Comparison of ENCODE assay signal across 2 cellular contexts in genomic region chr18:51135795-51136194, GRCh38.
TF ChIP-seq lines count a peak whose summit lies in the region.

No MANE protein-coding gene starts in this region.

TF ChIP-seq in HCT116, 20 proteins besides CTCF, POLR2A, EP300 and RAD21 (continued from another document):
- TF ChIP-seq, protein P1, sequence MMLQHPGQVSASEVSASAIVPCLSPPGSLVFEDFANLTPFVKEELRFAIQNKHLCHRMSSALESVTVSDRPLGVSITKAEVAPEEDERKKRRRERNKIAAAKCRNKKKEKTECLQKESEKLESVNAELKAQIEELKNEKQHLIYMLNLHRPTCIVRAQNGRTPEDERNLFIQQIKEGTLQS (IDR thresholded peaks at IDR 0.05) = no peak
- TF ChIP-seq CEBPB (IDR thresholded peaks at IDR 0.05; ENCODE audit: low read depth) = no peak

TF ChIP-seq in WTC11, 78 proteins besides CTCF, POLR2A, EP300 and RAD21 (continued from another document):
- TF ChIP-seq ZNF281 (CRISPR knock-in tag; IDR thresholded peaks at IDR 0.05) (no peak), ERG (CRISPR knock-in tag; IDR thresholded peaks at IDR 0.05) (no peak), FOXJ3 (CRISPR knock-in tag; IDR thresholded peaks at IDR 0.05; ENCODE audit: borderline replicate concordance) (no peak), SP1 (CRISPR knock-in tag; conservative IDR thresholded peaks at IDR 0.05) (no peak), MYBL2 (CRISPR knock-in tag; IDR thresholded peaks at IDR 0.05) (no peak), FOXP1 (CRISPR knock-in tag; IDR thresholded peaks at IDR 0.05; ENCODE audit: borderline replicate concordance) (no peak), FOXK1 (CRISPR knock-in tag; IDR thresholded peaks at IDR 0.05) (no peak), ZBTB43 (CRISPR knock-in tag; IDR thresholded peaks at IDR 0.05) (no peak), ZNF416 (CRISPR knock-in tag; IDR thresholded peaks at IDR 0.05) (no peak), HMGXB4 (CRISPR knock-in tag; IDR thresholded peaks at IDR 0.05) (no peak), FOXP4 (CRISPR knock-in tag; IDR thresholded peaks at IDR 0.05) (no peak)
- TF ChIP-seq, protein P2, sequence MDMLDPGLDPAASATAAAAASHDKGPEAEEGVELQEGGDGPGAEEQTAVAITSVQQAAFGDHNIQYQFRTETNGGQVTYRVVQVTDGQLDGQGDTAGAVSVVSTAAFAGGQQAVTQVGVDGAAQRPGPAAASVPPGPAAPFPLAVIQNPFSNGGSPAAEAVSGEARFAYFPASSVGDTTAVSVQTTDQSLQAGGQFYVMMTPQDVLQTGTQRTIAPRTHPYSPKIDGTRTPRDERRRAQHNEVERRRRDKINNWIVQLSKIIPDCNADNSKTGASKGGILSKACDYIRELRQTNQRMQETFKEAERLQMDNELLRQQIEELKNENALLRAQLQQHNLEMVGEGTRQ (CRISPR knock-in tag; IDR thresholded peaks at IDR 0.05) = no peak
- TF ChIP-seq, protein P3, sequence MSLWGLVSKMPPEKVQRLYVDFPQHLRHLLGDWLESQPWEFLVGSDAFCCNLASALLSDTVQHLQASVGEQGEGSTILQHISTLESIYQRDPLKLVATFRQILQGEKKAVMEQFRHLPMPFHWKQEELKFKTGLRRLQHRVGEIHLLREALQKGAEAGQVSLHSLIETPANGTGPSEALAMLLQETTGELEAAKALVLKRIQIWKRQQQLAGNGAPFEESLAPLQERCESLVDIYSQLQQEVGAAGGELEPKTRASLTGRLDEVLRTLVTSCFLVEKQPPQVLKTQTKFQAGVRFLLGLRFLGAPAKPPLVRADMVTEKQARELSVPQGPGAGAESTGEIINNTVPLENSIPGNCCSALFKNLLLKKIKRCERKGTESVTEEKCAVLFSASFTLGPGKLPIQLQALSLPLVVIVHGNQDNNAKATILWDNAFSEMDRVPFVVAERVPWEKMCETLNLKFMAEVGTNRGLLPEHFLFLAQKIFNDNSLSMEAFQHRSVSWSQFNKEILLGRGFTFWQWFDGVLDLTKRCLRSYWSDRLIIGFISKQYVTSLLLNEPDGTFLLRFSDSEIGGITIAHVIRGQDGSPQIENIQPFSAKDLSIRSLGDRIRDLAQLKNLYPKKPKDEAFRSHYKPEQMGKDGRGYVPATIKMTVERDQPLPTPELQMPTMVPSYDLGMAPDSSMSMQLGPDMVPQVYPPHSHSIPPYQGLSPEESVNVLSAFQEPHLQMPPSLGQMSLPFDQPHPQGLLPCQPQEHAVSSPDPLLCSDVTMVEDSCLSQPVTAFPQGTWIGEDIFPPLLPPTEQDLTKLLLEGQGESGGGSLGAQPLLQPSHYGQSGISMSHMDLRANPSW (CRISPR knock-in tag; conservative IDR thresholded peaks at IDR 0.05; ENCODE audit: low read depth) = no peak
TF ChIP-seq in WTC11: peak in this region for 0.
